ENCODE assay signal across 15 cellular contexts in genomic region chr10:25068152-25069058, GRCh38. TPM values are rescaled to one million over a fixed set of nuclear protein-coding genes. Genes with fewer than 3 reads are reported as not detected.
DNase-seq lines count a peak whose midpoint lies in the region; ATAC-seq and TF ChIP-seq lines count a peak whose summit lies in the region.
"Had no signal": no experiment of that assay in that cellular context is flagged by ENCODE, and none has a peak within 500 bp of the region (broad histone marks: within the 10 kb centered on the region; RNA-seq: fewer than 3 reads in every experiment).

No MANE protein-coding gene starts in this region.

- H3K27me3 Mint-ChIP-seq in activated CD4-positive, alpha-beta memory T cell treated with anti-CD3 and anti-CD28 coated beads for 36 hours, result peaks cover 2% of the 10 kb centered on the region
- no peaks in the 10 kb centered on the region for H3K27me3 Mint-ChIP-seq in type B pancreatic cell

- H3K9me3 ChIP-seq in mesodermal cell (ENCODE audit: control insufficient read depth, low read length), result no peaks in the 10 kb centered on the region
- H3K9me3 ChIP-seq: thoracic aorta had no signal

- POLR2A ChIA-PET in activated CD4-positive, alpha-beta memory T cell treated with anti-CD3 and anti-CD28 coated beads for 36 hours (lab: Charles Lee), result interaction anchor here (0.6 kb wide), 1 partner anchor 375 kb away, joined by 3 read pairs; no protein-coding TSS in a partner anchor

- peaks cover 9% of the 10 kb centered on the region for H3K4me1 Mint-ChIP-seq in activated CD4-positive, alpha-beta memory T cell treated with anti-CD3 and anti-CD28 coated beads for 36 hours (ENCODE audit: low read depth)
- H3K4me1 Mint-ChIP-seq in type B pancreatic cell (ENCODE audit: unreplicated experiment), result no peaks in the 10 kb centered on the region
- H3K4me1 Mint-ChIP-seq: nephron had no signal

- CTCF ChIA-PET in activated CD4-positive, alpha-beta memory T cell treated with anti-CD3 and anti-CD28 coated beads for 36 hours (lab: Charles Lee), result no interaction called here

- H3K27ac ChIP-seq in mesodermal cell (ENCODE audit: low read depth, low read length, severe bottlenecking), result peak overlapping the region; percentile 73
- H3K27ac ChIP-seq: thoracic aorta had no signal

- intact Hi-C loops in activated CD4-positive, alpha-beta memory T cell treated with anti-CD3 and anti-CD28 coated beads for 36 hours (cut with micrococcal nuclease), result loop anchor here (10.0 kb wide), 1 partner anchor 344 kb away; the partner anchor contains the start of gene ARHGAP21

- H3K27ac Mint-ChIP-seq in activated CD4-positive, alpha-beta memory T cell treated with anti-CD3 and anti-CD28 coated beads for 36 hours, result no peak overlapping the region
- H3K27ac Mint-ChIP-seq in type B pancreatic cell, result no peak overlapping the region
- H3K27ac Mint-ChIP-seq: activated CD8-positive, alpha-beta T cell treated with anti-CD3 and anti-CD28 coated beads, Interleukin-2, amount 10 ng/mL, durations not matched to agents 7 days and 5 days; nephron had no signal

- H3K36me3 ChIP-seq in mesodermal cell (ENCODE audit: control insufficient read depth, insufficient read depth, low read length), result no peaks in the 10 kb centered on the region
- H3K36me3 ChIP-seq: thoracic aorta had no signal

- H3K4me1 ChIP-seq in mesodermal cell (ENCODE audit: control insufficient read depth, insufficient read depth, low read length, poor library complexity, severe bottlenecking), result peaks cover 6% of the 10 kb centered on the region

- H3K9me3 Mint-ChIP-seq in activated CD4-positive, alpha-beta memory T cell treated with anti-CD3 and anti-CD28 coated beads for 36 hours, result no peaks in the 10 kb centered on the region
- H3K9me3 Mint-ChIP-seq in type B pancreatic cell, result no peaks in the 10 kb centered on the region
- H3K9me3 Mint-ChIP-seq: nephron had no signal

- 48 to 58% methylated on average over 5 to 6 of the region's 11 CpGs for WGBS in mesodermal cell (ENCODE audit: insufficient coverage in 2 of 2), 2 experiments

- no peak overlapping the region for H3K4me3 ChIP-seq in epithelial cell of esophagus (ENCODE audit: low read length)
- no peak overlapping the region for H3K4me3 ChIP-seq in mesodermal cell (ENCODE audit: extremely low read depth, insufficient read depth, low read length, poor library complexity, severe bottlenecking)
- H3K4me3 ChIP-seq: thoracic aorta had no signal

- H3K36me3 Mint-ChIP-seq in activated CD4-positive, alpha-beta memory T cell treated with anti-CD3 and anti-CD28 coated beads for 36 hours, result no peaks in the 10 kb centered on the region
- no peaks in the 10 kb centered on the region for H3K36me3 Mint-ChIP-seq in type B pancreatic cell

- no peak overlapping the region for H3K4me3 Mint-ChIP-seq in activated CD4-positive, alpha-beta memory T cell treated with anti-CD3 and anti-CD28 coated beads for 36 hours
- H3K4me3 Mint-ChIP-seq in type B pancreatic cell, result no peak overlapping the region
- H3K4me3 Mint-ChIP-seq: activated CD8-positive, alpha-beta T cell treated with anti-CD3 and anti-CD28 coated beads, Interleukin-2, amount 10 ng/mL, durations not matched to agents 7 days and 5 days; nephron had no signal

- no peak for ATAC-seq in HG03095 (IDR thresholded peaks at IDR 0.05; ENCODE audit: unreplicated experiment)
- ATAC-seq: activated CD8-positive, alpha-beta T cell treated with anti-CD3 and anti-CD28 coated beads, Interleukin-2, amount 10 ng/mL, durations not matched to agents 7 days and 5 days; Right ventricle myocardium inferior had no signal

- DNase-seq in GM03348 (ENCODE audit: low spot score), result peak; percentile 36
- DNase-seq in NCI-H1436 treated with DMSO at 0.1 percent for 48 hours (lab: John Stamatoyannopoulos, UW), result peak; percentile 63
- DNase-seq in epithelial cell of esophagus (ENCODE audit: low read depth), result peak; percentile 100
- no peak for DNase-seq in activated CD4-positive, alpha-beta memory T cell treated with anti-CD3 and anti-CD28 coated beads for 36 hours
- DNase-seq in NCI-H1694 treated with DMSO at 0.1 percent for 48 hours (lab: John Stamatoyannopoulos, UW), result no peak
- DNase-seq in type B pancreatic cell (ENCODE audit: extremely low spot score, unreplicated experiment), result no peak
- DNase-seq: activated CD8-positive, alpha-beta T cell treated with anti-CD3 and anti-CD28 coated beads, Interleukin-2, amount 10 ng/mL, durations not matched to agents 7 days and 5 days; glutamatergic neuron; MV-4-11; stimulated activated CD4-positive, alpha-beta T cell treated with anti-CD3 and anti-CD28 coated beads, Interleukin-4, amount 100 ng/mL, for 4 hours had no signal

- TF ChIP-seq CTCF in epithelial cell of esophagus (IDR thresholded peaks at IDR 0.05; ENCODE audit: insufficient read depth, low read depth, low read length, missing control alignments), result no peak
- TF ChIP-seq CTCF in type B pancreatic cell (conservative IDR thresholded peaks at IDR 0.05), result no peak

RNA-seq across cellular contexts. Expression of gene THNSL1, which starts 52.0 kb away (rescaled TPM):
- polyA plus RNA-seq in mesodermal cell (2013, experiment 1 of 2), result 4.3 TPM
- 4.5 TPM for polyA plus RNA-seq in mesodermal cell (2013, experiment 2 of 2)
- total RNA-seq in activated CD4-positive, alpha-beta memory T cell treated with anti-CD3 and anti-CD28 coated beads for 36 hours, result 1 to 10 TPM; 6.0 to 6.2 TPM
- 5.9 and 10.2 TPM in 2 replicates for total RNA-seq in type B pancreatic cell (ENCODE audit: low replicate concordance)

RNA-seq across cellular contexts. Expression of gene ENKUR, which starts 52.4 kb away (rescaled TPM):
- 1.2 TPM for polyA plus RNA-seq in mesodermal cell (2013, experiment 1 of 2)
- polyA plus RNA-seq in mesodermal cell (2013, experiment 2 of 2), result 0.20 TPM
- total RNA-seq in activated CD4-positive, alpha-beta memory T cell treated with anti-CD3 and anti-CD28 coated beads for 36 hours, result not detected
- total RNA-seq in type B pancreatic cell (ENCODE audit: low replicate concordance), result 1.6 and 7.2 TPM in 2 replicates
- total RNA-seq: activated CD8-positive, alpha-beta T cell treated with anti-CD3 and anti-CD28 coated beads, Interleukin-2, amount 10 ng/mL, durations not matched to agents 7 days and 5 days; Right ventricle myocardium inferior had no signal

Comparison
In these comparisons a context has a peak if more than half of its experiments do, and no peak if none do; other contexts are left out.
1. DNase-seq: peak in GM03348 (single experiment), NCI-H1436 treated with DMSO at 0.1 percent for 48 hours (single experiment) and epithelial cell of esophagus (single experiment); none in activated CD4-positive, alpha-beta memory T cell treated with anti-CD3 and anti-CD28 coated beads for 36 hours (single experiment), NCI-H1694 treated with DMSO at 0.1 percent for 48 hours (single experiment) and type B pancreatic cell (single experiment).